12 cellular contexts compared by ENCODE assay signal in the genomic region with DNA sequence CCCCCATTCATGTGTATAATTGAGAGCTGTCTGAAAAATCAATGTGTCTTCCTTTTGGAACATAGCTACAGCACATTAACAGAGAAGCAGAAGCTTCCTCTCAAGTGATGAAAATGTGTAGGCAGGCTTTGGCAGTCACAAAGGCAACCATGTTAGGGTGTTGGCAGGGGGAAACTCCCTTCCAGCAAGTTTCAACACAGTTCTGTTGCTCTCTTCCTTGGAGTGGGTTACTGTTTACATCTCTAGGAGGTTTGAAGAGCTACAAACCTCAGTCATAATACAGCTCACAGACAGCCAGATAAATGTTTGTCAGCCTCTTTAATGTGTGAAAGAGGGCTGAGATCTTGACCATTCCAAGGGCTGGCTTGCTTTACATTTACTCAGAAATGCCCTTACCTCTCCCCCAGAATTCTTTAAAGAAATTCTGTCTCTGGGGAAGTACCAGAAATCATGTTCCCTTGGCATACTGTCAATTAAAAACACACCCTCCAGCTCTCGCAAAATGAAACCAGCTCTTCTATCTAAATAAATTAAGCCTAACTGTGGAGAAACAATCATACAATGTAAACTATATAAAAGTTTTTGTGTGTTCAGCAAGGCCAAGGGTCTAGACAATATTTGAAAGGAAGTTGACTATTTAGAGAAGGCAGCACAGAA. TPM values are rescaled to one million over a fixed set of nuclear protein-coding genes. Genes with fewer than 3 reads are reported as not detected.
DNase-seq lines count a peak whose midpoint lies in the region; ATAC-seq, FAIRE-seq and TF ChIP-seq lines count a peak whose summit lies in the region.
"Had no signal": no experiment of that assay in that cellular context is flagged by ENCODE, and none has a peak within 500 bp of the region (broad histone marks: within the 10 kb centered on the region; RNA-seq: fewer than 3 reads in every experiment).

No MANE protein-coding gene starts in this region.

- H3K4me3 Mint-ChIP-seq in MCF 10A (ENCODE audit: unreplicated experiment), result no peak overlapping the region
- H3K4me3 Mint-ChIP-seq: activated naive CD8-positive, alpha-beta T cell had no signal

- CTCF ChIA-PET in MCF 10A (lab: Yijun Ruan, JAX), result interaction anchor here (0.6 to 1.7 kb wide), 12 partner anchors 9 to 1035 kb away, joined by 3 to 11 read pairs (median 3); partner anchors contain the start of gene ZBTB33

- DNase-seq in GM12891 (ENCODE audit: insufficient read length, low spot score), result no peak
- peak; percentile 69 for DNase-seq in MCF 10A (ENCODE audit: unreplicated experiment)
- peak; percentile 38 for DNase-seq in lung (ENCODE audit: low spot score)
- DNase-seq in MV-4-11 (lab: John Stamatoyannopoulos, UW), result no peak
- no peak for DNase-seq in stimulated activated CD4-positive, alpha-beta T cell treated with anti-CD3 and anti-CD28 coated beads, Interleukin-2, amount 100 ng/mL, for 24 hours
- no peak for DNase-seq in HuH-7 (ENCODE audit: low spot score)
- DNase-seq: GOT3, retina had no signal

- peaks cover 0 to 3% of the 10 kb centered on the region in 2 donors for H3K9me3 ChIP-seq in lung (ENCODE audit: control insufficient read depth in 2 of 2, insufficient read depth in 1 of 2, low read length in 1 of 2)

- no peaks in the 10 kb centered on the region for H3K27me3 Mint-ChIP-seq in MCF 10A (ENCODE audit: insufficient read depth, unreplicated experiment)
- H3K27me3 Mint-ChIP-seq: activated naive CD8-positive, alpha-beta T cell had no signal

- BruUV-seq in MCF 10A (replicated peaks; lab: Mats Ljungman, UMichigan), result no TSS peak

- H3K36me3 ChIP-seq in ACC112 (ENCODE audit: insufficient read depth, low read length) (no peaks in the 10 kb centered on the region), lung (ENCODE audit: control insufficient read depth in 2 of 2, insufficient read depth in 2 of 2, low read length in 2 of 2) (no peaks in the 10 kb centered on the region)

- no peaks in the 10 kb centered on the region for H3K9me3 Mint-ChIP-seq in MCF 10A (ENCODE audit: unreplicated experiment)

- no peak for TF ChIP-seq POLR2A in GM12891 (IDR thresholded peaks at IDR 0.05; ENCODE audit: low read depth, low read length)

- H3K27me3 ChIP-seq in ACC112 (ENCODE audit: insufficient read depth, low read length), result 0 out of 2 replicates have a peak, but pooled peaks cover 4% of the 10 kb centered on the region
- H3K27me3 ChIP-seq in lung (ENCODE audit: control insufficient read depth, insufficient read depth), result no peaks in the 10 kb centered on the region

- no peak overlapping the region for H3K4me3 ChIP-seq in ACC112 (ENCODE audit: low read depth, low read length)
- no peak overlapping the region for H3K4me3 ChIP-seq in lung

- peak overlapping the region; percentile 90 for H3K27ac Mint-ChIP-seq in MCF 10A (ENCODE audit: low read depth, unreplicated experiment)
- H3K27ac Mint-ChIP-seq: activated naive CD8-positive, alpha-beta T cell had no signal

- no peak for TF ChIP-seq CTCF in MCF 10A (IDR thresholded peaks at IDR 0.05; ENCODE audit: unreplicated experiment)
- no peak for TF ChIP-seq CTCF in lung (IDR thresholded peaks at IDR 0.05; ENCODE audit: control extremely low read depth, extremely low read depth)

- H3K27ac ChIP-seq in ACC112 (ENCODE audit: low read depth, low read length) (0 out of 2 replicates have a peak overlapping the region, but pooled peaks have one; percentile 7), lung (ENCODE audit: low read depth in 1 of 2, low read length in 1 of 2) (no peak overlapping the region)

- no peaks in the 10 kb centered on the region for H3K79me2 ChIP-seq in ACC112 (ENCODE audit: control insufficient read depth, insufficient read depth, low read length, unreplicated experiment)

- WGBS in lung, 2 donors, result 12 to 29% methylated on average over 1 of the region's 1 CpG

- POLR2A ChIA-PET in MCF 10A (lab: Yijun Ruan, JAX), result interaction anchor here (0.6 to 4.1 kb wide), 9 partner anchors 9 to 664 kb away, joined by 4 to 63 read pairs (median 7); partner anchors contain the start of gene ZBTB33

- no peak overlapping the region for H2AFZ ChIP-seq in ACC112 (ENCODE audit: low read length, unreplicated experiment)

- H3K4me1 Mint-ChIP-seq in MCF 10A (ENCODE audit: insufficient read depth, unreplicated experiment), result peaks cover 18% of the 10 kb centered on the region

- intact Hi-C loops in MCF 10A (cut with micrococcal nuclease), result no loop called here

- peaks cover 11% of the 10 kb centered on the region for H3K36me3 Mint-ChIP-seq in MCF 10A (ENCODE audit: insufficient read depth, unreplicated experiment)
- H3K36me3 Mint-ChIP-seq: activated naive CD8-positive, alpha-beta T cell had no signal

- no peaks in the 10 kb centered on the region for H3K4me1 ChIP-seq in ACC112 (ENCODE audit: control insufficient read depth, insufficient read depth, low read length, unreplicated experiment)
- peaks cover 2 to 3% of the 10 kb centered on the region in 2 donors for H3K4me1 ChIP-seq in lung (ENCODE audit: control insufficient read depth in 2 of 2, insufficient read depth in 2 of 2, low read length in 2 of 2)

- ATAC-seq in lung (ENCODE audit: insufficient read depth, low FRiP score), result peak; percentile 73
- no peak for ATAC-seq in GM19395 (IDR thresholded peaks at IDR 0.05; ENCODE audit: unreplicated experiment)

- peak; percentile 23 for FAIRE-seq in GM12891 (lab: Jason Lieb, UNC)
- FAIRE-seq: endometrium had no signal

TF ChIP-seq in GM12891, 5 proteins besides CTCF, POLR2A, EP300 and RAD21:
- TF ChIP-seq POLR2AphosphoS5 (IDR thresholded peaks at IDR 0.05; ENCODE audit: low read depth, low read length), result no peak
- TF ChIP-seq PAX5 (IDR thresholded peaks at IDR 0.05; ENCODE audit: insufficient read depth, low read length, severe bottlenecking), result no peak
- TF ChIP-seq SPI1 (IDR thresholded peaks at IDR 0.05; ENCODE audit: low read depth, low read length), result no peak
- no peak for TF ChIP-seq TAF1 (IDR thresholded peaks at IDR 0.05; ENCODE audit: low read depth, low read length)
- TF ChIP-seq POU2F2 (IDR thresholded peaks at IDR 0.05; ENCODE audit: low read depth, low read length), result no peak

RNA-seq across cellular contexts. Expression of gene ZBTB33, which starts 18.9 kb away (rescaled TPM):
- 8.4 TPM for polyA plus RNA-seq in GM12891 (2012; ENCODE audit: low read depth, missing spikeins)
- total RNA-seq in MCF 10A (2022) (11.4 and 12.5 TPM in 2 replicates), lung (10 to 100 TPM; 10.6 to 21.0 TPM)
- polyA plus RNA-seq in lung, result 1 to 10 TPM; 3.1 to 5.3 TPM

RNA-seq across cellular contexts. Expression of gene TMEM255A, which starts 41.8 kb away (rescaled TPM):
- 0.15 TPM for polyA plus RNA-seq in GM12891 (2012; ENCODE audit: low read depth, missing spikeins)
- total RNA-seq in MCF 10A (2022) (not detected in 2 replicates), lung (under 1 TPM; 0.54 to 0.80 TPM)
- under 1 TPM; 0.20 to 0.37 TPM for polyA plus RNA-seq in lung

Comparison
In these comparisons a context has a peak if more than half of its experiments do, and no peak if none do; other contexts are left out.
1. DNase-seq: peak in MCF 10A (single experiment) and lung (single experiment); none in GM12891 (single experiment), MV-4-11 (single experiment), stimulated activated CD4-positive, alpha-beta T cell treated with anti-CD3 and anti-CD28 coated beads, Interleukin-2, amount 100 ng/mL, for 24 hours (0 of 2) and HuH-7 (single experiment).